ENCODE assay signal across 8 cellular contexts in genomic region chr7:99928994-99929729, GRCh38. TPM values are rescaled to one million over a fixed set of nuclear protein-coding genes. Genes with fewer than 3 reads are reported as not detected.
DNase-seq lines count a peak whose midpoint lies in the region; ATAC-seq and TF ChIP-seq lines count a peak whose summit lies in the region.

TSS of gene GJC3 (minus strand) at chr7:99929620. CDS start at chr7:99929620, 0 bp downstream.

- no peak within 1 kb of the TSS for H3K27ac ChIP-seq in HUES64 (ENCODE audit: low read depth, low read length)
- no peak within 1 kb of the TSS for H3K27ac ChIP-seq in OCI-LY1 (ENCODE audit: low read depth, low read length, poor library complexity, severe bottlenecking)

- H3K4me3 ChIP-seq in HUES64 (ENCODE audit: low read length) = peak within 1 kb of the TSS; percentile 55
- peak within 1 kb of the TSS; percentile 21 for H3K4me3 ChIP-seq in OCI-LY1 (ENCODE audit: low read depth, low read length, poor library complexity, severe bottlenecking)

- peak within 1 kb of the TSS; percentile 35; the same call in 1 of the 2 replicates for H3K4me2 ChIP-seq in OCI-LY1 (ENCODE audit: low read length)

- H3K9ac ChIP-seq in HUES64 (ENCODE audit: low read depth, low read length) = peak within 1 kb of the TSS; percentile 47; the same call in 1 of the 2 replicates
- H3K9ac ChIP-seq in OCI-LY1 (ENCODE audit: low read length) = no peak within 1 kb of the TSS; the same call in 1 of the 2 replicates

- no peaks in the 10 kb centered on the region for H3F3A ChIP-seq in OCI-LY1 (ENCODE audit: insufficient read depth, low read length)

- H3K9me3 ChIP-seq in HUES64 (ENCODE audit: insufficient read depth, low read depth, low read length) (no peaks in the 10 kb centered on the region), OCI-LY1 (ENCODE audit: low read length) (no peaks in the 10 kb centered on the region)

- no peaks in the 10 kb centered on the region for H3K9me2 ChIP-seq in OCI-LY1 (ENCODE audit: low read depth, low read length)

- H3K4me1 Mint-ChIP-seq in activated naive CD4-positive, alpha-beta T cell treated with anti-CD3 and anti-CD28 coated beads for 36 hours (ENCODE audit: low read depth) = peaks cover 23% of the 10 kb centered on the region

- H2AFZ ChIP-seq in OCI-LY1 (ENCODE audit: low read length) = no peak within 1 kb of the TSS

- TF ChIP-seq CTCF in OCI-LY1 (IDR thresholded peaks at IDR 0.05; ENCODE audit: low read length) (peak; percentile 30; the same call in 1 of the 2 replicates), omental fat pad (IDR thresholded peaks at IDR 0.05) (no peak)

- peak within 1 kb of the TSS; percentile 46 for H3K27ac Mint-ChIP-seq in activated naive CD4-positive, alpha-beta T cell treated with anti-CD3 and anti-CD28 coated beads for 36 hours

- H3K4me1 ChIP-seq in HUES64 (ENCODE audit: insufficient read depth, low read length) = peaks cover 5% of the 10 kb centered on the region; the same call in 1 of the 2 replicates
- H3K4me1 ChIP-seq in OCI-LY1 (ENCODE audit: insufficient read depth, low read length, severe bottlenecking) = peaks cover 6% of the 10 kb centered on the region

- H3K9me3 Mint-ChIP-seq in activated naive CD4-positive, alpha-beta T cell treated with anti-CD3 and anti-CD28 coated beads for 36 hours = no peaks in the 10 kb centered on the region

- H3K36me3 ChIP-seq in HUES64 (ENCODE audit: insufficient read depth, low read length) (no peaks in the 10 kb centered on the region), OCI-LY1 (ENCODE audit: insufficient read depth, low read length) (no peaks in the 10 kb centered on the region)

- no peaks in the 10 kb centered on the region for H3K27me3 Mint-ChIP-seq in activated naive CD4-positive, alpha-beta T cell treated with anti-CD3 and anti-CD28 coated beads for 36 hours (ENCODE audit: low read depth)

- peak within 1 kb of the TSS; percentile 66 for H3K4me3 Mint-ChIP-seq in activated naive CD4-positive, alpha-beta T cell treated with anti-CD3 and anti-CD28 coated beads for 36 hours

- ATAC-seq in omental fat pad (ENCODE audit: low FRiP score) (peak; percentile 66), HG03432 (IDR thresholded peaks at IDR 0.05; ENCODE audit: unreplicated experiment) (no peak), HG03280 (IDR thresholded peaks at IDR 0.05; ENCODE audit: unreplicated experiment) (no peak)

- no peaks in the 10 kb centered on the region for H3K79me2 ChIP-seq in OCI-LY1 (ENCODE audit: insufficient read depth, low read length)

- in situ Hi-C loops in Caki2 (cut with HindIII; ENCODE audit: low pct_unique_long_range_greater_than_20kb, low sequenced_read_pairs) = no loop called here

- no peaks in the 10 kb centered on the region for H4K20me1 ChIP-seq in OCI-LY1 (ENCODE audit: insufficient read depth, low read length)

- no peaks in the 10 kb centered on the region for H3K36me3 Mint-ChIP-seq in activated naive CD4-positive, alpha-beta T cell treated with anti-CD3 and anti-CD28 coated beads for 36 hours (ENCODE audit: low read depth)

- intact Hi-C loops in activated naive CD4-positive, alpha-beta T cell treated with anti-CD3 and anti-CD28 coated beads for 36 hours (cut with micrococcal nuclease) = loop anchor here (1.0 to 2.0 kb wide), 4 partner anchors 20 to 62 kb away; no protein-coding TSS in a partner anchor

- WGBS in HUES64 = 21% methylated on average over 21 of the region's 22 CpGs

- H3K27me3 ChIP-seq in HUES64 (ENCODE audit: insufficient read depth, low read length) (peaks cover 28% of the 10 kb centered on the region; the same call in 1 of the 2 replicates), OCI-LY1 (ENCODE audit: insufficient read depth, low read length) (0 out of 2 replicates have a peak, but pooled peaks cover 8% of the 10 kb centered on the region)

- CTCF ChIA-PET in activated naive CD4-positive, alpha-beta T cell treated with anti-CD3 and anti-CD28 coated beads for 36 hours (lab: Charles Lee) = interaction anchor here (0.6 to 2.4 kb wide), 14 partner anchors 9 to 772 kb away, joined by 3 to 17 read pairs (median 4); partner anchors contain the start of gene TRIM4

- DNase-seq in Caki2 (ENCODE audit: low read depth) (peak; percentile 56), globus pallidus (ENCODE audit: low spot score) (peak; percentile 19), omental fat pad (ENCODE audit: low spot score) (no peak)
- peak; percentile 72 for DNase-seq in activated naive CD4-positive, alpha-beta T cell treated with anti-CD3 and anti-CD28 coated beads for 36 hours

RNA-seq across cellular contexts. Expression of gene GJC3, which starts in this region (rescaled TPM):
- total RNA-seq in Caki2 (2014; rRNA removed; shearing (Covaris generic); ENCODE audit: low replicate concordance) = not detected in 2 replicates
- 1.2 TPM for polyA plus RNA-seq in HUES64 (2013, experiment 1 of 2)
- 1.1 TPM for polyA plus RNA-seq in HUES64 (2013, experiment 2 of 2)
- total RNA-seq in activated naive CD4-positive, alpha-beta T cell treated with anti-CD3 and anti-CD28 coated beads for 36 hours = 1 to 10 TPM in 1 of 2 experiments, under 1 TPM in 1; 0.62 to 1.1 TPM
- under 1 TPM in 2 of 4 donors, not detected in 2; 0.63 to 0.74 TPM for total RNA-seq in omental fat pad

Comparison
In these comparisons a context has a peak if more than half of its experiments do, and no peak if none do; other contexts are left out.
1. Peak in DNase-seq in Caki2; RNA of the gene not detected or under 1 TPM.
2. Peak in ATAC-seq in omental fat pad; RNA of the gene not detected or under 1 TPM.